In genomic region chr1:30379684-30380624, GRCh38 we compare ENCODE assay signal across 1 cellular context.
TF ChIP-seq lines count a peak whose summit lies in the region.

No MANE protein-coding gene starts in this region.

TF ChIP-seq in H1, 55 proteins besides CTCF, POLR2A, EP300 and RAD21:
- peak; percentile 47 for TF ChIP-seq CTBP2 (IDR thresholded peaks at IDR 0.05; ENCODE audit: borderline replicate concordance, insufficient read depth, insufficient read length, low read length)
- no peak for TF ChIP-seq CREB1 (IDR thresholded peaks at IDR 0.05)
